ENCODE assay signal across 12 cellular contexts in the genomic region with DNA sequence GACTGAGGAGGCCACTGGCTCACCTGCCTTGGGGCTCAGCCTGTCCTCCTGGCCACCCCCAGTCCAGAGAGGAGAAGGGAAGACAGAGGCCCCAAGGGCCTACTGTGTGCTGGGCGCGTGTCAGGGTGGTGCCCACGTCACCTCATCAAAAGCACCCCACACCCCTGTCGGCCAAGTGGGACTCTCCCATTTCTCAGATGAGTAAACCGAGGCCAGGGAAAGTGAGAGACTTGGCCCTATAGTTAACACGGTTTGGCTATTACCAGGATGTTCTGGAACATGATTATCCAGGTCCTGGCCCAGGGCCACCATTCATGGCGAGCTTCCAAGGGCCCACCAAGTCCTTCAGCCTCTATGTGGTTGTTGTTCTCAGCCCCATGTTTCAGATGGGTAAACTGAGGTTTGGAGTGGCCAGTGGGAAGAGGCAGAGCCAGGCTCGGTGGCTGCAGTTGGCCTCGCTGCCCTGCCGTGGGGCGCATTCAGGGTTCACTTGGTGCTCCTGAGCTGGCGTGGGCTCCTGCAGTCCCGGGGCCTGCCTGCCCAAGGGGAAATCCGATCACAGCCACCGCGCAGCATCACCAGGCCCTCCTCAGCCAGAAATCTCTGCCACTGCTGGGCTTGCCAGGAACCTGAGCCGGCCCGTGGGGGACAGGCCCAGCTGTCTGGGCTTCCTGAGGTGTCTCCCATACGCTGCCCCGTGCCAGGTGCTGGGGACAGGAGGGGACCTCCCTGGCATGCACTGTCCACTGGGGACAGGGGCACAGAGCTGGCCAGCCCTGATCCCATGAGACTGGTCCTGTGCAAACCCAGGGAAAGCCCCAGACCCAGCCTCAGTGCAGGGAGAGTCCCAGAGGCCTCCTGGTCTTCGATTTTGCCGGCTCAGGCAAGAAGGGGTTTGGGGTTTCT. TPM values are rescaled to one million over a fixed set of nuclear protein-coding genes. Genes with fewer than 3 reads are reported as not detected.
DNase-seq lines count a peak whose midpoint lies in the region; ATAC-seq and TF ChIP-seq lines count a peak whose summit lies in the region.
"Had no signal": no experiment of that assay in that cellular context is flagged by ENCODE, and none has a peak within 500 bp of the region (broad histone marks: within the 10 kb centered on the region; RNA-seq: fewer than 3 reads in every experiment).

No MANE protein-coding gene starts in this region.

- H3K9me3 Mint-ChIP-seq in activated naive CD4-positive, alpha-beta T cell treated with anti-CD3 and anti-CD28 coated beads, Interleukin-2, amount 50 U/mL, for 72 hours = no peaks in the 10 kb centered on the region

- WGBS in upper lobe of left lung, 2 donors = 89% methylated on average over 11 to 21 of the region's 22 CpGs
- 76% methylated on average over 22 of the region's 22 CpGs for WGBS in prostate gland

- no peak for TF ChIP-seq EP300 in upper lobe of left lung (IDR thresholded peaks at IDR 0.05)

- intact Hi-C loops in prostate gland (cut with DNase I) = no loop called here

- ATAC-seq in activated naive CD4-positive, alpha-beta T cell treated with anti-CD3 and anti-CD28 coated beads, Interleukin-2, amount 50 U/mL, for 72 hours = peak; percentile 21 to 58
- ATAC-seq in HG02610 (IDR thresholded peaks at IDR 0.05; ENCODE audit: unreplicated experiment) (peak; percentile 59), upper lobe of left lung (ENCODE audit: low FRiP score in 2 of 2) (peak; percentile 21 to 30)

- H3K4me1 ChIP-seq in NT2/D1 (ENCODE audit: insufficient read depth, insufficient read length) (peaks cover 8% of the 10 kb centered on the region), upper lobe of left lung (no peaks in the 10 kb centered on the region), prostate gland (replicated peaks) (no peaks in the 10 kb centered on the region)

- no peaks in the 10 kb centered on the region for H3K9me3 ChIP-seq in NT2/D1 (ENCODE audit: insufficient read depth, low read length)
- no peaks in the 10 kb centered on the region for H3K9me3 ChIP-seq in upper lobe of left lung
- H3K9me3 ChIP-seq in prostate gland = no peaks in the 10 kb centered on the region
- H3K9me3 ChIP-seq: right lobe of liver had no signal

- TF ChIP-seq CTCF in upper lobe of left lung (IDR thresholded peaks at IDR 0.05) = no peak
- TF ChIP-seq CTCF in prostate gland (IDR thresholded peaks at IDR 0.05) = no peak

- no peaks in the 10 kb centered on the region for H3K27me3 ChIP-seq in NT2/D1 (ENCODE audit: insufficient read depth, insufficient read length)
- H3K27me3 ChIP-seq in upper lobe of left lung = no peaks in the 10 kb centered on the region
- H3K27me3 ChIP-seq in prostate gland (replicated peaks; ENCODE audit: insufficient read depth) = no peaks in the 10 kb centered on the region
- H3K27me3 ChIP-seq: right lobe of liver had no signal

- H3K27ac Mint-ChIP-seq in activated naive CD4-positive, alpha-beta T cell treated with anti-CD3 and anti-CD28 coated beads, Interleukin-2, amount 50 U/mL, for 72 hours = no peak overlapping the region
- H3K27ac Mint-ChIP-seq: brain had no signal

- DNase-seq in activated naive CD4-positive, alpha-beta T cell treated with anti-CD3 and anti-CD28 coated beads, Interleukin-2, amount 50 U/mL, for 72 hours (ENCODE audit: low spot score in 2 of 2) = no peak
- no peak for DNase-seq in activated naive CD4-positive, alpha-beta T cell treated with anti-CD3 and anti-CD28 coated beads, Interleukin-2, amount 50 U/mL, for 16 hours
- no peak for DNase-seq in NT2/D1 (ENCODE audit: low read depth, low spot score)
- peak in 1 of 2 donors; percentile 65 for DNase-seq in upper lobe of left lung
- DNase-seq in Ammon's horn (ENCODE audit: low spot score) = no peak
- no peak for DNase-seq in prostate gland (ENCODE audit: low spot score)
- no peak for DNase-seq in amniotic stem cell (lab: John Stamatoyannopoulos, UW)
- DNase-seq: activated CD8-positive, alpha-beta memory T cell treated with anti-CD3 and anti-CD28 coated beads for 24 hours; NCI-H187; right lobe of liver had no signal

- TF ChIP-seq POLR2A in upper lobe of left lung (IDR thresholded peaks at IDR 0.05) (no peak), prostate gland (IDR thresholded peaks at IDR 0.05) (no peak)

- H3K36me3 ChIP-seq in NT2/D1 (ENCODE audit: insufficient read depth, insufficient read length, low read length) (no peaks in the 10 kb centered on the region), upper lobe of left lung (no peaks in the 10 kb centered on the region), prostate gland (no peaks in the 10 kb centered on the region)
- H3K36me3 ChIP-seq: right lobe of liver had no signal

- H3K27ac ChIP-seq in upper lobe of left lung (no peak overlapping the region), prostate gland (no peak overlapping the region)
- H3K27ac ChIP-seq: right lobe of liver had no signal

- H3K36me3 Mint-ChIP-seq in activated naive CD4-positive, alpha-beta T cell treated with anti-CD3 and anti-CD28 coated beads, Interleukin-2, amount 50 U/mL, for 72 hours = no peaks in the 10 kb centered on the region
- H3K36me3 Mint-ChIP-seq: brain had no signal

- H3K4me3 ChIP-seq in NT2/D1 (ENCODE audit: insufficient read length, low read depth) = no peak overlapping the region
- no peak overlapping the region for H3K4me3 ChIP-seq in upper lobe of left lung
- H3K4me3 ChIP-seq in prostate gland = no peak overlapping the region
- H3K4me3 ChIP-seq: right lobe of liver had no signal

- peak overlapping the region; percentile 56 for H3K9ac ChIP-seq in NT2/D1 (ENCODE audit: insufficient read length, low read depth)

RNA-seq across cellular contexts. Expression of a gene that starts 10.9 kb away (rescaled TPM):
- over 10,000 TPM in 1 of 2 donors, 1,000 to 10,000 TPM in 1; 9,203 to 11,527 TPM for total RNA-seq in activated naive CD4-positive, alpha-beta T cell treated with anti-CD3 and anti-CD28 coated beads, Interleukin-2, amount 50 U/mL, for 72 hours
- total RNA-seq in upper lobe of left lung = 1,000 to 10,000 TPM; 1,290 to 6,239 (median 4,085) TPM
- 1,000 to 10,000 TPM; 2,747 to 3,482 TPM for total RNA-seq in prostate gland

RNA-seq across cellular contexts. Expression of a gene that starts 27.7 kb away (rescaled TPM):
- total RNA-seq in activated naive CD4-positive, alpha-beta T cell treated with anti-CD3 and anti-CD28 coated beads, Interleukin-2, amount 50 U/mL, for 72 hours = 10 to 100 TPM in 1 of 2 donors, 1 to 10 TPM in 1; 9.4 to 11.6 TPM
- 10 to 100 TPM in 4 of 6 donors, 1 to 10 TPM in 2; 8.1 to 22.0 (median 11.4) TPM for total RNA-seq in upper lobe of left lung
- total RNA-seq in prostate gland = 10 to 100 TPM; 13.3 to 19.2 TPM

RNA-seq across cellular contexts. Expression of a gene that starts 51.3 kb away (rescaled TPM):
- total RNA-seq in activated naive CD4-positive, alpha-beta T cell treated with anti-CD3 and anti-CD28 coated beads, Interleukin-2, amount 50 U/mL, for 72 hours = 10 to 100 TPM in 1 of 2 donors, 1 to 10 TPM in 1; 3.6 to 91.9 TPM
- 10 to 100 TPM in 5 of 6 donors, 1 to 10 TPM in 1; 9.7 to 77.3 (median 25.5) TPM for total RNA-seq in upper lobe of left lung
- 100 to 1,000 TPM in 1 of 2 donors, 10 to 100 TPM in 1; 11.4 to 207 TPM for total RNA-seq in prostate gland
